In genomic region chr14:101922866-101923265, GRCh38 we compare ENCODE assay signal across 18 cellular contexts. TPM values are rescaled to one million over a fixed set of nuclear protein-coding genes. Genes with fewer than 3 reads are reported as not detected.
DNase-seq lines count a peak whose midpoint lies in the region; ATAC-seq and TF ChIP-seq lines count a peak whose summit lies in the region.
"Had no signal": no experiment of that assay in that cellular context is flagged by ENCODE, and none has a peak within 500 bp of the region (broad histone marks: within the 10 kb centered on the region; RNA-seq: fewer than 3 reads in every experiment).

No MANE protein-coding gene starts in this region.

- H3K27ac Mint-ChIP-seq in activated T-cell treated with anti-CD3 and anti-CD28 coated beads, Interleukin-2, amount 50 U/mL, for 24 hours, result peak overlapping the region; percentile 62
- peak overlapping the region; percentile 45 for H3K27ac Mint-ChIP-seq in osteocyte (ENCODE audit: unreplicated experiment)
- no peak overlapping the region for H3K27ac Mint-ChIP-seq in activated CD4-positive, alpha-beta T cell treated with anti-CD3 and anti-CD28 coated beads, Interleukin-2, amount 10 ng/mL, durations not matched to agents 7 days and 5 days
- H3K27ac Mint-ChIP-seq: GM23338 had no signal

- no peak for TF ChIP-seq CTCF in osteocyte (IDR thresholded peaks at IDR 0.05)

- no peaks in the 10 kb centered on the region for H3K9me3 Mint-ChIP-seq in activated T-cell treated with anti-CD3 and anti-CD28 coated beads, Interleukin-2, amount 50 U/mL, for 24 hours
- no peaks in the 10 kb centered on the region for H3K9me3 Mint-ChIP-seq in osteocyte (ENCODE audit: unreplicated experiment)
- no peaks in the 10 kb centered on the region for H3K9me3 Mint-ChIP-seq in activated CD4-positive, alpha-beta T cell treated with anti-CD3 and anti-CD28 coated beads, Interleukin-2, amount 10 ng/mL, durations not matched to agents 7 days and 5 days
- H3K9me3 Mint-ChIP-seq: GM23338, IgD-negative memory B cell had no signal

- H3K4me1 Mint-ChIP-seq in activated T-cell treated with anti-CD3 and anti-CD28 coated beads, Interleukin-2, amount 50 U/mL, for 24 hours (ENCODE audit: low read depth), result peaks cover 6% of the 10 kb centered on the region
- peaks cover 11% of the 10 kb centered on the region for H3K4me1 Mint-ChIP-seq in osteocyte (ENCODE audit: unreplicated experiment)
- no peaks in the 10 kb centered on the region for H3K4me1 Mint-ChIP-seq in activated CD4-positive, alpha-beta T cell treated with anti-CD3 and anti-CD28 coated beads, Interleukin-2, amount 10 ng/mL, durations not matched to agents 7 days and 5 days
- H3K4me1 Mint-ChIP-seq: IgD-negative memory B cell had no signal

- peaks cover 78% of the 10 kb centered on the region for H3K36me3 Mint-ChIP-seq in activated T-cell treated with anti-CD3 and anti-CD28 coated beads, Interleukin-2, amount 50 U/mL, for 24 hours (ENCODE audit: low read depth)
- H3K36me3 Mint-ChIP-seq in osteocyte (ENCODE audit: unreplicated experiment), result peaks cover 20% of the 10 kb centered on the region
- H3K36me3 Mint-ChIP-seq in activated CD4-positive, alpha-beta T cell treated with anti-CD3 and anti-CD28 coated beads, Interleukin-2, amount 10 ng/mL, durations not matched to agents 7 days and 5 days (ENCODE audit: low read depth), result peaks cover 34% of the 10 kb centered on the region
- H3K36me3 Mint-ChIP-seq: IgD-negative memory B cell had no signal

- POLR2A ChIA-PET in activated CD4-positive, alpha-beta T cell treated with anti-CD3 and anti-CD28 coated beads, Interleukin-2, amount 10 ng/mL, durations not matched to agents 7 days and 5 days (lab: Charles Lee), result no interaction called here

- CTCF ChIA-PET in activated CD4-positive, alpha-beta T cell treated with anti-CD3 and anti-CD28 coated beads, Interleukin-2, amount 10 ng/mL, durations not matched to agents 7 days and 5 days (lab: Charles Lee), result interaction anchor here (0.6 kb wide), 2 partner anchors 34 to 162 kb away, joined by 3 read pairs; no protein-coding TSS in a partner anchor

- no peak for DNase-seq in activated T-cell treated with anti-CD3 and anti-CD28 coated beads, Interleukin-2, amount 50 U/mL, for 24 hours
- DNase-seq in activated T-cell treated with anti-CD3 and anti-CD28 coated beads, Interleukin-2, amount 50 U/mL, for 48 hours, result no peak
- DNase-seq in G401 (ENCODE audit: low spot score), result peak; percentile 67
- peak; percentile 39 for DNase-seq in cerebellum (ENCODE audit: low spot score)
- DNase-seq in osteocyte (ENCODE audit: extremely low spot score, unreplicated experiment), result no peak
- DNase-seq in activated CD4-positive, alpha-beta T cell treated with anti-CD3 and anti-CD28 coated beads, Interleukin-2, amount 10 ng/mL, durations not matched to agents 7 days and 5 days, result no peak
- no peak for DNase-seq in stimulated activated naive CD4-positive, alpha-beta T cell treated with Interleukin-2 at 50 U/mL for 16 hours (lab: John Stamatoyannopoulos, UW)
- DNase-seq: DMS 273 treated with DMSO at 0.1 percent for 48 hours, GF-D8, NCI-H1105, NCI-H1694, NCI-H2227 treated with DMSO at 0.1 percent for 48 hours, NCI-H524, PC-9 had no signal

- no peak overlapping the region for H3K4me3 Mint-ChIP-seq in activated T-cell treated with anti-CD3 and anti-CD28 coated beads, Interleukin-2, amount 50 U/mL, for 24 hours
- H3K4me3 Mint-ChIP-seq in osteocyte (ENCODE audit: unreplicated experiment), result no peak overlapping the region
- no peak overlapping the region for H3K4me3 Mint-ChIP-seq in activated CD4-positive, alpha-beta T cell treated with anti-CD3 and anti-CD28 coated beads, Interleukin-2, amount 10 ng/mL, durations not matched to agents 7 days and 5 days
- H3K4me3 Mint-ChIP-seq: GM23338, IgD-negative memory B cell had no signal

- no peak for ATAC-seq in HG02763 (IDR thresholded peaks at IDR 0.05; ENCODE audit: unreplicated experiment)
- ATAC-seq: GM23338, HCT116 had no signal

- H3K27me3 Mint-ChIP-seq in activated T-cell treated with anti-CD3 and anti-CD28 coated beads, Interleukin-2, amount 50 U/mL, for 24 hours, result no peaks in the 10 kb centered on the region
- H3K27me3 Mint-ChIP-seq in osteocyte (ENCODE audit: unreplicated experiment), result no peaks in the 10 kb centered on the region
- H3K27me3 Mint-ChIP-seq in activated CD4-positive, alpha-beta T cell treated with anti-CD3 and anti-CD28 coated beads, Interleukin-2, amount 10 ng/mL, durations not matched to agents 7 days and 5 days, result no peaks in the 10 kb centered on the region
- H3K27me3 Mint-ChIP-seq: IgD-negative memory B cell had no signal

- in situ Hi-C loops in G401 (cut with HindIII; ENCODE audit: low sequenced_read_pairs), result no loop called here

RNA-seq across cellular contexts. Expression of gene DYNC1H1, which starts 41.5 kb away (rescaled TPM):
- total RNA-seq in G401 (2014; rRNA removed; shearing (Covaris generic)), result 116 and 187 TPM in 2 replicates
- total RNA-seq in cerebellum, result 595 TPM
- total RNA-seq in osteocyte, result 821 and 886 TPM in 2 replicates
- total RNA-seq in activated CD4-positive, alpha-beta T cell treated with anti-CD3 and anti-CD28 coated beads, Interleukin-2, amount 10 ng/mL, durations not matched to agents 7 days and 5 days, result 100 to 1,000 TPM; 262 to 264 TPM

Comparison
In these comparisons a context has a peak if more than half of its experiments do, and no peak if none do; other contexts are left out.
1. DNase-seq: peak in G401 (single experiment) and cerebellum (single experiment); none in activated T-cell treated with anti-CD3 and anti-CD28 coated beads, Interleukin-2, amount 50 U/mL, for 24 hours (single experiment), activated T-cell treated with anti-CD3 and anti-CD28 coated beads, Interleukin-2, amount 50 U/mL, for 48 hours (0 of 2), osteocyte (single experiment), activated CD4-positive, alpha-beta T cell treated with anti-CD3 and anti-CD28 coated beads, Interleukin-2, amount 10 ng/mL, durations not matched to agents 7 days and 5 days (single experiment) and stimulated activated naive CD4-positive, alpha-beta T cell treated with Interleukin-2 at 50 U/mL for 16 hours (single experiment).